ENCODE assay signal across 1 cellular context in the genomic region with DNA sequence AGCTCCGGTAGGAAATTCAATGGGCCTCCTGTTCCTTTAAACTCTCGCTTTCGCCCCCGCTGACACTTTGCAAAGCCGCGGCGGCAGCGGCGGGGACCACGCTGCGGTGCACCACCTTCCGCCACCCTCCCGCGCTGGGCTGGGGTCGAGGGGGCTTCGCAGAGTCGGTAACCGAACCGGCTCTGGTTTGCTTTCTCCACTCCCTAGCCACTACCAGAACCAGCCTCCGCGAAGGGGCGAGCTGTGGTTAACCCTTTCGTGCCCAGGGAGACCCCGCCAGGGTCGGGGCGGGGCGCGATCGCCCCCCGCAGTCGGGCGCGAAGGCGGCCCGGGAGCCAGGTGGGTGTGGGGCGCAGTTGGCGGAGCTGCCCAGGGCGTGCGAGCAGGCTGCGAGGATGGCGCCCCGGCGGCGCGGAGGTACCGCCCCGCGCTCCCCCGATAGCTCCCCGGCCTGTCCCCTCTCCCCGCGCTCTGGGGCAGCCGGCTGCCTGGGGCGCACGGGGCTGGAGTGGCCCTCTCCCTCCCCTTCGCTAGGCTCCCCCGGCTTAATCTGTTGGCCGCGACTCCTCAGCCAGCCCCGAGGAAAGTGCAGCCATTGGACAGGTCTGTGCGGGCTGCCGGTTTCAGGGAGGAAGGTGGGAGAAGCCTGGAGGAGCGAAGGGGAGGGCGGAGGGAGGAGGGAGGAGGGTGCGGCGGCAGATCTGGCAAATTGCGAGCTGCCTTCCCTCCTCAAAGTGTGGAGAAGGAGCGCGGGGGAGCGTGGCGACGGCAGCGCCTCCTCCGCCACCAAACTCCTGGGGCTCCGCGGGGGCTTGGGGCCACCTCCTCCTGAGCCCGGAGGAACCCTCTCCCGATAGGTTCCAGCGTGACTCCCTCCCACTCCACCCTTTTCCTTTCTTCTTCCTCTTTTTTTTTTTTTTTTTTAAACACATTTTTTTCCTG.
TF ChIP-seq lines count a peak whose summit lies in the region.

No MANE protein-coding gene starts in this region.

TF ChIP-seq in liver, 16 proteins besides CTCF, POLR2A, EP300 and RAD21 (continued from another document):
- TF ChIP-seq JUND (IDR thresholded peaks at IDR 0.05) (no peak), FOXA2 (IDR thresholded peaks at IDR 0.05) (no peak), HNF4G (IDR thresholded peaks at IDR 0.05) (no peak), FOXA1 (IDR thresholded peaks at IDR 0.05) (no peak), EGR1 (IDR thresholded peaks at IDR 0.05; ENCODE audit: low read depth in 2 of 2) (no peak), MAX (IDR thresholded peaks at IDR 0.05) (no peak)
